ENCODE assay signal across 9 cellular contexts in genomic region chr13:28492527-28493367, GRCh38. TPM values are rescaled to one million over a fixed set of nuclear protein-coding genes. Genes with fewer than 3 reads are reported as not detected.
DNase-seq lines count a peak whose midpoint lies in the region; ATAC-seq and TF ChIP-seq lines count a peak whose summit lies in the region.
"Had no signal": no experiment of that assay in that cellular context is flagged by ENCODE, and none has a peak within 500 bp of the region (broad histone marks: within the 10 kb centered on the region; RNA-seq: fewer than 3 reads in every experiment).

No MANE protein-coding gene starts in this region.

- CTCF ChIA-PET in CD4-positive, alpha-beta T cell (lab: Charles Lee) = interaction anchor here (1.4 kb wide), 1 partner anchor 9 kb away, joined by 4 read pairs; no protein-coding TSS in a partner anchor

- ATAC-seq in CD4-positive, alpha-beta T cell (ENCODE audit: poor library complexity) = peak; percentile 90
- ATAC-seq in activated naive CD8-positive, alpha-beta T cell treated with anti-CD3 and anti-CD28 coated beads, Interleukin-2, amount 10 ng/mL, durations not matched to agents 7 days and 5 days (ENCODE audit: low read depth) = peak; percentile 80
- no peak for ATAC-seq in GM19395 (IDR thresholded peaks at IDR 0.05; ENCODE audit: unreplicated experiment)

- peaks cover 54% of the 10 kb centered on the region for H3K27me3 ChIP-seq in CD4-positive, alpha-beta T cell (ENCODE audit: control insufficient read depth, insufficient read depth, low read length)
- H3K27me3 ChIP-seq in osteoblast (ENCODE audit: insufficient read depth, low read length) = peaks cover 89% of the 10 kb centered on the region

- H3K9me3 ChIP-seq in CD4-positive, alpha-beta T cell (ENCODE audit: control insufficient read depth, low read length) = no peaks in the 10 kb centered on the region
- H3K9me3 ChIP-seq in KOPT-K1 (ENCODE audit: insufficient read depth, low read length, poor library complexity, severe bottlenecking) = no peaks in the 10 kb centered on the region
- H3K9me3 ChIP-seq in osteoblast (ENCODE audit: low read depth, low read length) = no peaks in the 10 kb centered on the region

- H3K27ac Mint-ChIP-seq in CD4-positive, alpha-beta T cell = peak overlapping the region; percentile 82
- no peak overlapping the region for H3K27ac Mint-ChIP-seq in activated naive CD8-positive, alpha-beta T cell treated with anti-CD3 and anti-CD28 coated beads, Interleukin-2, amount 10 ng/mL, durations not matched to agents 7 days and 5 days
- H3K27ac Mint-ChIP-seq in neural crest cell (ENCODE audit: unreplicated experiment) = no peak overlapping the region

- H3K27ac ChIP-seq in CD4-positive, alpha-beta T cell (ENCODE audit: low read depth, low read length) = no peak overlapping the region
- H3K27ac ChIP-seq in KOPT-K1 (ENCODE audit: low read depth, low read length, poor library complexity, severe bottlenecking) (peak overlapping the region; percentile 8), osteoblast (ENCODE audit: low read depth, low read length) (no peak overlapping the region)
- H3K27ac ChIP-seq: SK-N-MC had no signal

- TF ChIP-seq CTCF in CD4-positive, alpha-beta T cell (IDR thresholded peaks at IDR 0.05) = no peak
- no peak for TF ChIP-seq CTCF in neural crest cell (conservative IDR thresholded peaks at IDR 0.05)
- TF ChIP-seq CTCF in osteoblast (IDR thresholded peaks at IDR 0.05; ENCODE audit: extremely low read depth, low read depth, low read length) = no peak

- POLR2A ChIA-PET in CD4-positive, alpha-beta T cell (lab: Charles Lee) = interaction anchor here (1.4 kb wide), 1 partner anchor 12 kb away, joined by 8 read pairs; no protein-coding TSS in a partner anchor
- POLR2A ChIA-PET in activated naive CD8-positive, alpha-beta T cell treated with anti-CD3 and anti-CD28 coated beads, Interleukin-2, amount 10 ng/mL, durations not matched to agents 7 days and 5 days (lab: Charles Lee) = interaction anchor here (0.6 kb wide), 1 partner anchor 227 kb away, joined by 3 read pairs; no protein-coding TSS in a partner anchor

- H3K79me2 ChIP-seq in osteoblast (ENCODE audit: insufficient read depth, low read length) = no peaks in the 10 kb centered on the region

- no peaks in the 10 kb centered on the region for H3K36me3 Mint-ChIP-seq in CD4-positive, alpha-beta T cell (ENCODE audit: low read depth)
- peaks cover 6% of the 10 kb centered on the region for H3K36me3 Mint-ChIP-seq in activated naive CD8-positive, alpha-beta T cell treated with anti-CD3 and anti-CD28 coated beads, Interleukin-2, amount 10 ng/mL, durations not matched to agents 7 days and 5 days
- no peaks in the 10 kb centered on the region for H3K36me3 Mint-ChIP-seq in neural crest cell (ENCODE audit: low read depth)

- peaks cover 8% of the 10 kb centered on the region for H3K4me1 ChIP-seq in osteoblast (ENCODE audit: insufficient read depth, low read length)

- H3K36me3 ChIP-seq in KOPT-K1 (ENCODE audit: insufficient read depth, low read length) (no peaks in the 10 kb centered on the region), osteoblast (ENCODE audit: insufficient read depth, low read length) (no peaks in the 10 kb centered on the region)

- H3K9me3 Mint-ChIP-seq in CD4-positive, alpha-beta T cell = no peaks in the 10 kb centered on the region
- no peaks in the 10 kb centered on the region for H3K9me3 Mint-ChIP-seq in activated naive CD8-positive, alpha-beta T cell treated with anti-CD3 and anti-CD28 coated beads, Interleukin-2, amount 10 ng/mL, durations not matched to agents 7 days and 5 days
- no peaks in the 10 kb centered on the region for H3K9me3 Mint-ChIP-seq in neural crest cell

- H3K27me3 Mint-ChIP-seq in CD4-positive, alpha-beta T cell = peaks cover 67% of the 10 kb centered on the region
- peaks cover 59% of the 10 kb centered on the region for H3K27me3 Mint-ChIP-seq in activated naive CD8-positive, alpha-beta T cell treated with anti-CD3 and anti-CD28 coated beads, Interleukin-2, amount 10 ng/mL, durations not matched to agents 7 days and 5 days
- peaks cover 92% of the 10 kb centered on the region for H3K27me3 Mint-ChIP-seq in neural crest cell (ENCODE audit: low read depth)

- no peak overlapping the region for H2AFZ ChIP-seq in osteoblast (ENCODE audit: low read length)

- intact Hi-C loops in CD4-positive, alpha-beta T cell (cut with DNase I, micrococcal nuclease) = loop anchor here in 1 of 2 experiments (5.0 kb wide), 1 partner anchor 165 kb away; the partner anchor contains the start of gene POMP

- no peak for TF ChIP-seq POLR2A in erythroblast (IDR thresholded peaks at IDR 0.05; ENCODE audit: low read length)

- H3K4me3 ChIP-seq in osteoblast (ENCODE audit: insufficient read depth, low read length) = no peak overlapping the region
- H3K4me3 ChIP-seq: SK-N-MC had no signal

- H4K20me1 ChIP-seq in osteoblast (ENCODE audit: insufficient read depth, low read length) = no peaks in the 10 kb centered on the region

- DNase-seq in CD4-positive, alpha-beta T cell = peak in 4 of 10 experiments; percentile 23 to 65 (median 38)
- no peak for DNase-seq in activated naive CD8-positive, alpha-beta T cell treated with anti-CD3 and anti-CD28 coated beads, Interleukin-2, amount 10 ng/mL, durations not matched to agents 7 days and 5 days
- DNase-seq in neural crest cell (ENCODE audit: low read depth, low spot score) (no peak), osteoblast (ENCODE audit: insufficient read length, low spot score, missing footprints) (no peak), NCI-H1417 treated with DMSO at 0.1 percent for 48 hours (lab: John Stamatoyannopoulos, UW) (no peak), erythroblast (lab: John Stamatoyannopoulos, UW) (no peak)

- H3K4me3 Mint-ChIP-seq in CD4-positive, alpha-beta T cell = peak overlapping the region; percentile 87
- H3K4me3 Mint-ChIP-seq in activated naive CD8-positive, alpha-beta T cell treated with anti-CD3 and anti-CD28 coated beads, Interleukin-2, amount 10 ng/mL, durations not matched to agents 7 days and 5 days = peak overlapping the region; percentile 66
- H3K4me3 Mint-ChIP-seq in neural crest cell = peak overlapping the region; percentile 77

- no peak overlapping the region for H3K4me2 ChIP-seq in osteoblast (ENCODE audit: insufficient read depth, low read length)

- peaks cover 42% of the 10 kb centered on the region for H3K4me1 Mint-ChIP-seq in CD4-positive, alpha-beta T cell (ENCODE audit: low read depth)
- H3K4me1 Mint-ChIP-seq in activated naive CD8-positive, alpha-beta T cell treated with anti-CD3 and anti-CD28 coated beads, Interleukin-2, amount 10 ng/mL, durations not matched to agents 7 days and 5 days = peaks cover 20% of the 10 kb centered on the region
- H3K4me1 Mint-ChIP-seq in neural crest cell = peaks cover 13% of the 10 kb centered on the region

RNA-seq across cellular contexts. Expression of gene FLT1, which starts 2.2 kb away (rescaled TPM):
- 1 to 10 TPM; 1.1 to 1.2 TPM for total RNA-seq in CD4-positive, alpha-beta T cell
- total RNA-seq in activated naive CD8-positive, alpha-beta T cell treated with anti-CD3 and anti-CD28 coated beads, Interleukin-2, amount 10 ng/mL, durations not matched to agents 7 days and 5 days = 1 to 10 TPM in 1 of 2 experiments, under 1 TPM in 1; 0.51 to 1.1 TPM
- total RNA-seq in neural crest cell (0.11 TPM in 1 of 2 replicates, not detected in the other), osteoblast (under 0.01 TPM in 1 of 2 replicates, not detected in the other)
